1 cellular context compared by ENCODE assay signal in genomic region chr11:12132790-12133145, GRCh38.
TF ChIP-seq lines count a peak whose summit lies in the region.

No MANE protein-coding gene starts in this region.

TF ChIP-seq in IMR-90, 13 proteins besides CTCF, POLR2A, EP300 and RAD21:
- TF ChIP-seq, protein P1, sequence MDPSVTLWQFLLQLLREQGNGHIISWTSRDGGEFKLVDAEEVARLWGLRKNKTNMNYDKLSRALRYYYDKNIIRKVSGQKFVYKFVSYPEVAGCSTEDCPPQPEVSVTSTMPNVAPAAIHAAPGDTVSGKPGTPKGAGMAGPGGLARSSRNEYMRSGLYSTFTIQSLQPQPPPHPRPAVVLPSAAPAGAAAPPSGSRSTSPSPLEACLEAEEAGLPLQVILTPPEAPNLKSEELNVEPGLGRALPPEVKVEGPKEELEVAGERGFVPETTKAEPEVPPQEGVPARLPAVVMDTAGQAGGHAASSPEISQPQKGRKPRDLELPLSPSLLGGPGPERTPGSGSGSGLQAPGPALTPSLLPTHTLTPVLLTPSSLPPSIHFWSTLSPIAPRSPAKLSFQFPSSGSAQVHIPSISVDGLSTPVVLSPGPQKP (IDR thresholded peaks at IDR 0.05; ENCODE audit: borderline replicate concordance, low read depth, low read length), result no peak
- TF ChIP-seq, protein P2, sequence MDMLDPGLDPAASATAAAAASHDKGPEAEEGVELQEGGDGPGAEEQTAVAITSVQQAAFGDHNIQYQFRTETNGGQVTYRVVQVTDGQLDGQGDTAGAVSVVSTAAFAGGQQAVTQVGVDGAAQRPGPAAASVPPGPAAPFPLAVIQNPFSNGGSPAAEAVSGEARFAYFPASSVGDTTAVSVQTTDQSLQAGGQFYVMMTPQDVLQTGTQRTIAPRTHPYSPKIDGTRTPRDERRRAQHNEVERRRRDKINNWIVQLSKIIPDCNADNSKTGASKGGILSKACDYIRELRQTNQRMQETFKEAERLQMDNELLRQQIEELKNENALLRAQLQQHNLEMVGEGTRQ (IDR thresholded peaks at IDR 0.05; ENCODE audit: low read depth, low read length), result no peak
- TF ChIP-seq MXI1 (IDR thresholded peaks at IDR 0.05; ENCODE audit: borderline replicate concordance, low read depth, low read length) (no peak), MAFK (IDR thresholded peaks at IDR 0.05; ENCODE audit: low read depth, low read length) (no peak), MAZ (IDR thresholded peaks at IDR 0.05; ENCODE audit: borderline replicate concordance, low read depth, low read length) (no peak), FOS (IDR thresholded peaks at IDR 0.05; ENCODE audit: low read depth, low read length) (no peak), CEBPB (IDR thresholded peaks at IDR 0.05; ENCODE audit: low read depth, low read length) (no peak), NFE2L2 (IDR thresholded peaks at IDR 0.05; ENCODE audit: low read depth, low read length) (no peak), RCOR1 (IDR thresholded peaks at IDR 0.05; ENCODE audit: insufficient replicate concordance, low read length) (no peak), RFX5 (IDR thresholded peaks at IDR 0.05; ENCODE audit: low read depth, low read length) (no peak), SMC3 (IDR thresholded peaks at IDR 0.05; ENCODE audit: low read depth, low read length) (no peak), BHLHE40 (IDR thresholded peaks at IDR 0.05; ENCODE audit: low read depth, low read length) (no peak), CHD1 (IDR thresholded peaks at IDR 0.05; ENCODE audit: low read depth, low read length) (no peak)
